In the genomic region with DNA sequence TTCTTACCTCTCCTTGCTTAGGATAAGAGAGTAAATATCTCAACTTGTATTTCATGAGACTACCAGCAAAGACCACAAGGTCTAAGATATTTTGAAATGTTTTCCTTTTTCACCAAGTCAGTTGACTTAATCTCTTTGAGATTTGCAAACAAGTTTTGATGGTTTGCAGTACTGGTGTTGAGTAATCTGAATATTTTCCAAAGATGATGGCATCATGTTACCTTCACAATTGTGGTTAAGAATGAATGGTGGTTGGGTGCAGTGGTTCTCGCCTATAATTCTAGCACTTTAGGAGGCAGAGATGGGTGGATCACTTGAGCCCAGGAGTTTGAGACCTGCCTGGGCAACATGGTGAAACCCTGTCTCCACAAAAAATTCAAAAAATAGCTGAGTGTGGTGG, we compare ENCODE assay signal across 23 cellular contexts.
DNase-seq lines count a peak whose midpoint lies in the region; ATAC-seq and TF ChIP-seq lines count a peak whose summit lies in the region.
"Had no signal": no experiment of that assay in that cellular context is flagged by ENCODE, and none has a peak within 500 bp of the region (broad histone marks: within the 10 kb centered on the region; RNA-seq: fewer than 3 reads in every experiment).

No MANE protein-coding gene starts in this region.

- no peak overlapping the region for H3K4me3 Mint-ChIP-seq in MCF 10A (ENCODE audit: unreplicated experiment)
- H3K4me3 Mint-ChIP-seq: activated naive CD8-positive, alpha-beta T cell treated with anti-CD3 and anti-CD28 coated beads, Interleukin-2, amount 50 U/mL, for 24 hours; neural crest cell had no signal

- H3K9me3 ChIP-seq in breast epithelium (no peaks in the 10 kb centered on the region), upper lobe of right lung (no peaks in the 10 kb centered on the region)
- H3K9me3 ChIP-seq in effector memory CD4-positive, alpha-beta T cell (ENCODE audit: control insufficient read depth, low read length) = no peaks in the 10 kb centered on the region
- H3K9me3 ChIP-seq: gastrocnemius medialis had no signal

- no peaks in the 10 kb centered on the region for H3K27me3 Mint-ChIP-seq in MCF 10A (ENCODE audit: insufficient read depth, unreplicated experiment)
- H3K27me3 Mint-ChIP-seq: activated naive CD8-positive, alpha-beta T cell treated with anti-CD3 and anti-CD28 coated beads, Interleukin-2, amount 50 U/mL, for 24 hours; progenitor cell of endocrine pancreas had no signal

- ATAC-seq in upper lobe of right lung (peak; percentile 60), GM19467 (IDR thresholded peaks at IDR 0.05; ENCODE audit: unreplicated experiment) (no peak)
- ATAC-seq: activated naive CD8-positive, alpha-beta T cell treated with anti-CD3 and anti-CD28 coated beads, Interleukin-2, amount 50 U/mL, for 24 hours; gastrocnemius medialis; left lobe of liver had no signal

- DNase-seq in MCF 10A (ENCODE audit: unreplicated experiment) (peak; percentile 49), breast epithelium (ENCODE audit: low spot score in 2 of 2) (no peak), astrocyte of the hippocampus (ENCODE audit: low read depth, low spot score) (peak; percentile 44), fibroblast of villous mesenchyme (ENCODE audit: low read depth) (peak; percentile 23), upper lobe of right lung (no peak), NCI-H1417 (lab: John Stamatoyannopoulos, UW) (no peak)
- no peak for DNase-seq in effector memory CD4-positive, alpha-beta T cell
- DNase-seq: activated CD4-positive, alpha-beta T cell treated with anti-CD3 and anti-CD28 coated beads for 48 hours; activated naive CD8-positive, alpha-beta T cell treated with anti-CD3 and anti-CD28 coated beads, Interleukin-2, amount 50 U/mL, for 24 hours; C1 segment of cervical spinal cord; cerebellar nuclear complex; effector CD8-positive, alpha-beta T cell; gastrocnemius medialis; H7; NCI-H187 treated with DMSO at 0.1 percent for 48 hours; NCI-H526; stimulated activated CD4-positive, alpha-beta T cell treated with anti-CD3 and anti-CD28 coated beads, Interleukin-4, amount 100 ng/mL, for 24 hours; T-helper 1 cell had no signal

- H3K36me3 Mint-ChIP-seq in MCF 10A (ENCODE audit: insufficient read depth, unreplicated experiment) = no peaks in the 10 kb centered on the region

- CTCF ChIA-PET in MCF 10A (lab: Yijun Ruan, JAX) = no interaction called here

- H3K36me3 ChIP-seq in breast epithelium (no peaks in the 10 kb centered on the region), upper lobe of right lung (no peaks in the 10 kb centered on the region)
- no peaks in the 10 kb centered on the region for H3K36me3 ChIP-seq in effector memory CD4-positive, alpha-beta T cell (ENCODE audit: control insufficient read depth, insufficient read depth, low read length)
- H3K36me3 ChIP-seq: gastrocnemius medialis had no signal

- no peaks in the 10 kb centered on the region for H3K9me3 Mint-ChIP-seq in MCF 10A (ENCODE audit: unreplicated experiment)
- H3K9me3 Mint-ChIP-seq: activated naive CD8-positive, alpha-beta T cell treated with anti-CD3 and anti-CD28 coated beads, Interleukin-2, amount 50 U/mL, for 24 hours; neural crest cell had no signal

- H3K27ac Mint-ChIP-seq in MCF 10A (ENCODE audit: low read depth, unreplicated experiment) = no peak overlapping the region
- H3K27ac Mint-ChIP-seq: activated naive CD8-positive, alpha-beta T cell treated with anti-CD3 and anti-CD28 coated beads, Interleukin-2, amount 50 U/mL, for 24 hours; progenitor cell of endocrine pancreas had no signal

- POLR2A ChIA-PET in MCF 10A (lab: Yijun Ruan, JAX) = no interaction called here

- peaks cover 6% of the 10 kb centered on the region for H3K4me1 Mint-ChIP-seq in MCF 10A (ENCODE audit: insufficient read depth, unreplicated experiment)
- H3K4me1 Mint-ChIP-seq: activated naive CD8-positive, alpha-beta T cell treated with anti-CD3 and anti-CD28 coated beads, Interleukin-2, amount 50 U/mL, for 24 hours; neural crest cell had no signal

- TF ChIP-seq CTCF in MCF 10A (IDR thresholded peaks at IDR 0.05; ENCODE audit: unreplicated experiment) (no peak), breast epithelium (IDR thresholded peaks at IDR 0.05) (no peak), fibroblast of villous mesenchyme (IDR thresholded peaks at IDR 0.05; ENCODE audit: insufficient read depth, low read depth, low read length) (no peak), upper lobe of right lung (IDR thresholded peaks at IDR 0.05) (no peak)

- H3K4me1 ChIP-seq in breast epithelium (no peaks in the 10 kb centered on the region), upper lobe of right lung (no peaks in the 10 kb centered on the region)
- no peaks in the 10 kb centered on the region for H3K4me1 ChIP-seq in effector memory CD4-positive, alpha-beta T cell (ENCODE audit: control insufficient read depth, insufficient read depth, low read length, poor library complexity, severe bottlenecking)
- H3K4me1 ChIP-seq: gastrocnemius medialis had no signal

- no peak for TF ChIP-seq POLR2A in breast epithelium (IDR thresholded peaks at IDR 0.05)

- no peak overlapping the region for H3K27ac ChIP-seq in breast epithelium
- no peak overlapping the region for H3K27ac ChIP-seq in upper lobe of right lung
- H3K27ac ChIP-seq in effector memory CD4-positive, alpha-beta T cell (ENCODE audit: insufficient read depth, low read length, poor library complexity, severe bottlenecking) = no peak overlapping the region
- H3K27ac ChIP-seq: gastrocnemius medialis had no signal

- intact Hi-C loops in MCF 10A (cut with micrococcal nuclease) (no loop called here), breast epithelium (cut with DNase I; ENCODE audit: low total_unique reads) (no loop called here), upper lobe of right lung (cut with DNase I) (no loop called here)

- H3K4me3 ChIP-seq in breast epithelium (no peak overlapping the region), fibroblast of villous mesenchyme (ENCODE audit: low read depth, low read length) (no peak overlapping the region), upper lobe of right lung (no peak overlapping the region)
- no peak overlapping the region for H3K4me3 ChIP-seq in effector memory CD4-positive, alpha-beta T cell (ENCODE audit: insufficient read depth, low read depth, low read length, poor library complexity, severe bottlenecking)
- H3K4me3 ChIP-seq: gastrocnemius medialis, smooth muscle cell had no signal

- H3K27me3 ChIP-seq in breast epithelium (no peaks in the 10 kb centered on the region), upper lobe of right lung (no peaks in the 10 kb centered on the region)
- no peaks in the 10 kb centered on the region for H3K27me3 ChIP-seq in effector memory CD4-positive, alpha-beta T cell (replicated peaks; ENCODE audit: control insufficient read depth, insufficient read depth, low read length, poor library complexity, severe bottlenecking)
- H3K27me3 ChIP-seq: gastrocnemius medialis had no signal

- BruUV-seq in MCF 10A (replicated peaks; lab: Mats Ljungman, UMichigan) = no TSS peak

Comparison
In these comparisons a context has a peak if more than half of its experiments do, and no peak if none do; other contexts are left out.
1. DNase-seq: peak in MCF 10A (single experiment), astrocyte of the hippocampus (single experiment) and fibroblast of villous mesenchyme (single experiment); none in breast epithelium (0 of 2), upper lobe of right lung (single experiment), NCI-H1417 (0 of 3) and effector memory CD4-positive, alpha-beta T cell (0 of 3).